9 cellular contexts compared by ENCODE assay signal in genomic region chr4:152278505-152279301, GRCh38.
DNase-seq lines count a peak whose midpoint lies in the region; ATAC-seq and TF ChIP-seq lines count a peak whose summit lies in the region.
"Had no signal": no experiment of that assay in that cellular context is flagged by ENCODE, and none has a peak within 500 bp of the region (broad histone marks: within the 10 kb centered on the region; RNA-seq: fewer than 3 reads in every experiment).

No MANE protein-coding gene starts in this region.

- no peaks in the 10 kb centered on the region for H3K27me3 ChIP-seq in psoas muscle (ENCODE audit: insufficient read depth in 3 of 3, low read length in 2 of 3)

- TF ChIP-seq CTCF in psoas muscle (IDR thresholded peaks at IDR 0.05): no peak
- no peak for TF ChIP-seq CTCF in lower leg skin (IDR thresholded peaks at IDR 0.05)

- intact Hi-C loops in psoas muscle (cut with DNase I): no loop called here
- intact Hi-C loops in lower leg skin (cut with DNase I; ENCODE audit: low total_unique reads): no loop called here

- peak; percentile 76 for ATAC-seq in GM19025 (IDR thresholded peaks at IDR 0.05; ENCODE audit: low read depth, unreplicated experiment)
- ATAC-seq in HG02852 (IDR thresholded peaks at IDR 0.05; ENCODE audit: unreplicated experiment): peak; percentile 59
- ATAC-seq in psoas muscle: no peak
- ATAC-seq: Panc1 had no signal

- TF ChIP-seq POLR2A in lower leg skin (IDR thresholded peaks at IDR 0.05): no peak

- H3K9me3 ChIP-seq in psoas muscle: no peaks in the 10 kb centered on the region

- DNase-seq in NCI-H774 (lab: John Stamatoyannopoulos, UW) (peak; percentile 12), nucleus accumbens (lab: John Stamatoyannopoulos, UW) (peak in 40 of 56 donors; percentile 4 to 86 (median 41)), ecto neural progenitor cell (ENCODE audit: low spot score) (no peak), psoas muscle (no peak), lower leg skin (ENCODE audit: low spot score in 2 of 2) (no peak), COR-L47 (lab: John Stamatoyannopoulos, UW) (no peak)

- no peak overlapping the region for H3K27ac ChIP-seq in psoas muscle

- H3K4me1 ChIP-seq in psoas muscle: no peaks in the 10 kb centered on the region

- no peak overlapping the region for H3K4me3 ChIP-seq in psoas muscle
- H3K4me3 ChIP-seq in lower leg skin (ENCODE audit: low read depth, poor library complexity, severe bottlenecking): no peak overlapping the region

- no peaks in the 10 kb centered on the region for H3K36me3 ChIP-seq in psoas muscle (ENCODE audit: insufficient read depth in 1 of 2, low read depth in 1 of 2)

- 74 to 79% (median 76%) methylated on average over 9 of the region's 9 CpGs for WGBS in psoas muscle, 3 donors
- WGBS in lower leg skin, 2 donors: 60 to 69% methylated on average over 9 of the region's 9 CpGs

Comparison
In these comparisons a context has a peak if more than half of its experiments do, and no peak if none do; other contexts are left out.
1. ATAC-seq: peak in GM19025 (single experiment) and HG02852 (single experiment); none in psoas muscle (0 of 4).
2. DNase-seq: peak in NCI-H774 (single experiment) and nucleus accumbens (40 of 56); none in ecto neural progenitor cell (single experiment), psoas muscle (0 of 2), lower leg skin (0 of 2) and COR-L47 (single experiment).